In genomic region chr16:17026600-17027242, GRCh38 we compare ENCODE assay signal across 8 cellular contexts.
DNase-seq lines count a peak whose midpoint lies in the region; ATAC-seq and TF ChIP-seq lines count a peak whose summit lies in the region.

No MANE protein-coding gene starts in this region.

- peak overlapping the region; percentile 36 for H3K4me3 Mint-ChIP-seq in activated T-cell treated with anti-CD3 and anti-CD28 coated beads, Interleukin-2, amount 50 U/mL, for 24 hours
- peak overlapping the region; percentile 57 for H3K4me3 Mint-ChIP-seq in stimulated activated naive CD8-positive, alpha-beta T cell treated with anti-CD3 and anti-CD28 coated beads, Interleukin-15, Interleukin-2, amounts not matched to agents 100 ng/mL and 50 ng/mL, for 24 hours
- no peak overlapping the region for H3K4me3 Mint-ChIP-seq in endodermal cell

- peak overlapping the region; percentile 85 for H3K27ac Mint-ChIP-seq in activated T-cell treated with anti-CD3 and anti-CD28 coated beads, Interleukin-2, amount 50 U/mL, for 24 hours
- H3K27ac Mint-ChIP-seq in stimulated activated naive CD8-positive, alpha-beta T cell treated with anti-CD3 and anti-CD28 coated beads, Interleukin-15, Interleukin-2, amounts not matched to agents 100 ng/mL and 50 ng/mL, for 24 hours: peak overlapping the region; percentile 87
- no peak overlapping the region for H3K27ac Mint-ChIP-seq in endodermal cell

- H3K9me3 ChIP-seq in endodermal cell (ENCODE audit: control insufficient read depth, low read length): peaks cover 10% of the 10 kb centered on the region

- peaks cover 20% of the 10 kb centered on the region for H3K36me3 Mint-ChIP-seq in activated T-cell treated with anti-CD3 and anti-CD28 coated beads, Interleukin-2, amount 50 U/mL, for 24 hours (ENCODE audit: low read depth)
- H3K36me3 Mint-ChIP-seq in stimulated activated naive CD8-positive, alpha-beta T cell treated with anti-CD3 and anti-CD28 coated beads, Interleukin-15, Interleukin-2, amounts not matched to agents 100 ng/mL and 50 ng/mL, for 24 hours (ENCODE audit: low read depth): peaks cover 29% of the 10 kb centered on the region
- H3K36me3 Mint-ChIP-seq in endodermal cell (ENCODE audit: low read depth): no peaks in the 10 kb centered on the region

- no peak for TF ChIP-seq CTCF in endodermal cell (conservative IDR thresholded peaks at IDR 0.05)

- peak; percentile 12 for DNase-seq in activated T-cell treated with anti-CD3 and anti-CD28 coated beads for 48 hours (ENCODE audit: low read depth)
- DNase-seq in activated T-cell treated with anti-CD3 and anti-CD28 coated beads for 4 hours: no peak
- peak; percentile 45 for DNase-seq in activated T-cell treated with anti-CD3 and anti-CD28 coated beads, Interleukin-2, amount 50 U/mL, for 24 hours
- DNase-seq in NCI-H2227 (lab: John Stamatoyannopoulos, UW; ENCODE audit: unreplicated experiment): no peak
- no peak for DNase-seq in endodermal cell
- DNase-seq in epidermal melanocyte (ENCODE audit: insufficient read length, low spot score): no peak

- H3K4me3 ChIP-seq in endodermal cell (ENCODE audit: low read length): no peak overlapping the region

- peak; percentile 79 for ATAC-seq in HG02943 (IDR thresholded peaks at IDR 0.05; ENCODE audit: low read depth, unreplicated experiment)

- no peaks in the 10 kb centered on the region for H3K36me3 ChIP-seq in endodermal cell (ENCODE audit: control insufficient read depth, insufficient read depth, low read length)

- no peaks in the 10 kb centered on the region for H3K27me3 Mint-ChIP-seq in activated T-cell treated with anti-CD3 and anti-CD28 coated beads, Interleukin-2, amount 50 U/mL, for 24 hours
- H3K27me3 Mint-ChIP-seq in stimulated activated naive CD8-positive, alpha-beta T cell treated with anti-CD3 and anti-CD28 coated beads, Interleukin-15, Interleukin-2, amounts not matched to agents 100 ng/mL and 50 ng/mL, for 24 hours: no peaks in the 10 kb centered on the region
- H3K27me3 Mint-ChIP-seq in endodermal cell (ENCODE audit: insufficient read depth): no peaks in the 10 kb centered on the region

- WGBS in endodermal cell (ENCODE audit: insufficient coverage in 1 of 2, insufficient read length in 1 of 2), 2 experiments: 81% methylated on average over 2 of the region's 2 CpGs; no CpG with 5 or more reads in 1 of the 2 experiments

- no peaks in the 10 kb centered on the region for H3K4me1 ChIP-seq in endodermal cell (ENCODE audit: control insufficient read depth, insufficient read depth, low read length)

- no peak overlapping the region for H3K27ac ChIP-seq in endodermal cell (ENCODE audit: low read depth, low read length)

- H3K9ac ChIP-seq in endodermal cell (ENCODE audit: extremely low read depth, low read length, poor library complexity, severe bottlenecking): no peak overlapping the region

- H3K9me3 Mint-ChIP-seq in activated T-cell treated with anti-CD3 and anti-CD28 coated beads, Interleukin-2, amount 50 U/mL, for 24 hours: peaks cover 12% of the 10 kb centered on the region
- H3K9me3 Mint-ChIP-seq in stimulated activated naive CD8-positive, alpha-beta T cell treated with anti-CD3 and anti-CD28 coated beads, Interleukin-15, Interleukin-2, amounts not matched to agents 100 ng/mL and 50 ng/mL, for 24 hours: peaks cover 14% of the 10 kb centered on the region
- peaks cover 6% of the 10 kb centered on the region for H3K9me3 Mint-ChIP-seq in endodermal cell

- H3K27me3 ChIP-seq in endodermal cell (ENCODE audit: control insufficient read depth, insufficient read depth, low read length, poor library complexity, severe bottlenecking): no peaks in the 10 kb centered on the region

- H3K4me1 Mint-ChIP-seq in activated T-cell treated with anti-CD3 and anti-CD28 coated beads, Interleukin-2, amount 50 U/mL, for 24 hours (ENCODE audit: low read depth): peaks cover 48% of the 10 kb centered on the region
- peaks cover 47% of the 10 kb centered on the region for H3K4me1 Mint-ChIP-seq in stimulated activated naive CD8-positive, alpha-beta T cell treated with anti-CD3 and anti-CD28 coated beads, Interleukin-15, Interleukin-2, amounts not matched to agents 100 ng/mL and 50 ng/mL, for 24 hours (ENCODE audit: low read depth)
- H3K4me1 Mint-ChIP-seq in endodermal cell: no peaks in the 10 kb centered on the region

Comparison
In these comparisons a context has a peak if more than half of its experiments do, and no peak if none do; other contexts are left out.
1. DNase-seq: peak in activated T-cell treated with anti-CD3 and anti-CD28 coated beads for 48 hours (single experiment) and activated T-cell treated with anti-CD3 and anti-CD28 coated beads, Interleukin-2, amount 50 U/mL, for 24 hours (single experiment); none in activated T-cell treated with anti-CD3 and anti-CD28 coated beads for 4 hours (single experiment), NCI-H2227 (single experiment), endodermal cell (single experiment) and epidermal melanocyte (single experiment).